ENCODE assay signal across 14 cellular contexts in the genomic region with DNA sequence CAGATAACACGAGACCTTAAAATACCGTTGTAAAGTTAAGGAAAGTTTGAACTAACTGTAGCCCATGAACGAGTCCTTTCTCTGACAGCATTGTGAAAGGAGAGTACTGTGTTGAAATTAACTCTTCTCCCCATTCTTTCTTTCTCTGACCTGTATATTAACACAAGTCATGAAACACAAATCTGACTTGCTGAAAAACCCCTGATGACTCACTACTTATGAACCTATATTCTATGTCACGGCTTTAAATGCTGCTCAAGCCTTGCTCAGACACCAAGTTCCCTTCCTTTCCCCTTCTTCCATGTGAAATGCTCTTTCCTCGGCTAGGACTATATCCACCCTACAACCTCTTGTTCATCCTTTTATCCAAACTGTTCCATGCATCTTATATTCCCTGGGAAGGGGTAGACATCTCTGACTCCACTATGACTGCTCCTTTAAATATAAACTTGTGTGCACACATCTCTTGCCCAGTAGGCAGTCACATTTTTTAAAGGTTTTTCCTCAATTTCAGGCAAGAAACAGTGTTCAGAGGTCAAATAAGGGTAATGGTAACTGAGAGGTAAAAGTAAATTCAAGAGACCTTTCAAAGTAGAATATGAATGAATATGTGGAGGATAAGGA.
DNase-seq lines count a peak whose midpoint lies in the region; ATAC-seq lines count a peak whose summit lies in the region.
"Had no signal": no experiment of that assay in that cellular context is flagged by ENCODE, and none has a peak within 500 bp of the region (broad histone marks: within the 10 kb centered on the region; RNA-seq: fewer than 3 reads in every experiment).

No MANE protein-coding gene starts in this region.

- DNase-seq in RKO (ENCODE audit: low spot score) (peak; percentile 15), glomerular visceral epithelial cell (ENCODE audit: extremely low spot score) (peak; percentile 49), SHP77 (lab: John Stamatoyannopoulos, UW) (no peak), NCI-H345 (lab: John Stamatoyannopoulos, UW) (no peak), ureter (ENCODE audit: low spot score) (no peak)
- no peak for DNase-seq in CD4-positive, alpha-beta memory T cell
- DNase-seq: body of pancreas, Caco-2, foreskin melanocyte, NCI-H524 treated with DMSO at 0.1 percent for 48 hours, transverse colon had no signal

- POLR2A ChIA-PET in CD4-positive, alpha-beta memory T cell (lab: Charles Lee; ENCODE audit: partially characterized antibody), result no interaction called here

- H3K4me3 Mint-ChIP-seq in CD4-positive, alpha-beta memory T cell, result no peak overlapping the region
- H3K4me3 Mint-ChIP-seq: T-helper 1 cell treated with Interleukin-12 subunit alpha and Interleukin-12 subunit beta and Interleukin-4 antibody, amounts not matched to agents 30 μg/mL and 1 μg/mL, for 36 hours had no signal

- H3K36me3 ChIP-seq in CD4-positive, alpha-beta memory T cell (ENCODE audit: insufficient read depth, low read length), result no peaks in the 10 kb centered on the region
- H3K36me3 ChIP-seq: transverse colon had no signal

- H3K4me1 ChIP-seq in CD4-positive, alpha-beta memory T cell (ENCODE audit: insufficient read depth, low read length), result no peaks in the 10 kb centered on the region
- H3K4me1 ChIP-seq: Caco-2, transverse colon had no signal

- no peak overlapping the region for H3K27ac Mint-ChIP-seq in CD4-positive, alpha-beta memory T cell
- H3K27ac Mint-ChIP-seq: T-helper 1 cell treated with Interleukin-12 subunit alpha and Interleukin-12 subunit beta and Interleukin-4 antibody, amounts not matched to agents 30 μg/mL and 1 μg/mL, for 36 hours had no signal

- intact Hi-C loops in CD4-positive, alpha-beta memory T cell (cut with micrococcal nuclease), result no loop called here

- CTCF ChIA-PET in CD4-positive, alpha-beta memory T cell (lab: Charles Lee; ENCODE audit: partially characterized antibody), result no interaction called here

- ATAC-seq in GM18861 (IDR thresholded peaks at IDR 0.05; ENCODE audit: unreplicated experiment), result peak; percentile 89
- peak; percentile 72 for ATAC-seq in HG02798 (IDR thresholded peaks at IDR 0.05; ENCODE audit: poor library complexity, unreplicated experiment)
- ATAC-seq: body of pancreas had no signal

- no peaks in the 10 kb centered on the region for H3K4me1 Mint-ChIP-seq in CD4-positive, alpha-beta memory T cell

- no peak overlapping the region for H3K27ac ChIP-seq in CD4-positive, alpha-beta memory T cell (ENCODE audit: low read depth, low read length)
- H3K27ac ChIP-seq: body of pancreas, transverse colon had no signal

- H3K9me3 Mint-ChIP-seq in CD4-positive, alpha-beta memory T cell, result peaks cover 0 to 3% (median 0%) of the 10 kb centered on the region in 8 donors
- H3K9me3 Mint-ChIP-seq: T-helper 1 cell treated with Interleukin-12 subunit alpha and Interleukin-12 subunit beta and Interleukin-4 antibody, amounts not matched to agents 30 μg/mL and 1 μg/mL, for 36 hours had no signal

- no peaks in the 10 kb centered on the region for H3K27me3 ChIP-seq in CD4-positive, alpha-beta memory T cell (ENCODE audit: insufficient read depth, low read length)
- H3K27me3 ChIP-seq: body of pancreas, transverse colon had no signal

- no peaks in the 10 kb centered on the region for H3K9me3 ChIP-seq in CD4-positive, alpha-beta memory T cell (ENCODE audit: control insufficient read depth in 1 of 2, low read length in 2 of 2)
- H3K9me3 ChIP-seq: body of pancreas, Caco-2, transverse colon had no signal

- no peak overlapping the region for H3K4me3 ChIP-seq in CD4-positive, alpha-beta memory T cell (ENCODE audit: low read length in 2 of 2)
- H3K4me3 ChIP-seq: body of pancreas, transverse colon had no signal

- H3K27me3 Mint-ChIP-seq in CD4-positive, alpha-beta memory T cell, result no peaks in the 10 kb centered on the region

- H3K36me3 Mint-ChIP-seq in CD4-positive, alpha-beta memory T cell, result no peaks in the 10 kb centered on the region

Comparison
In these comparisons a context has a peak if more than half of its experiments do, and no peak if none do; other contexts are left out.
1. DNase-seq: peak in RKO (single experiment) and glomerular visceral epithelial cell (single experiment); none in SHP77 (0 of 2), NCI-H345 (single experiment), ureter (single experiment) and CD4-positive, alpha-beta memory T cell (0 of 5).